21 cellular contexts compared by ENCODE assay signal in genomic region chr3:54040476-54040875, GRCh38.
A peak's percentile ranks its signal among the peaks of the same experiment; 100 is the strongest.
DNase-seq lines count a peak whose midpoint lies in the region; TF ChIP-seq lines count a peak whose summit lies in the region.
"Had no signal": no experiment of that assay in that cellular context is flagged by ENCODE, and none has a peak within 500 bp of the region (broad histone marks: within the 10 kb centered on the region; RNA-seq: fewer than 3 reads in every experiment).

No MANE protein-coding gene starts in this region.

- H3K9me3 ChIP-seq in WERI-Rb-1 (ENCODE audit: severe bottlenecking): peaks cover 2% of the 10 kb centered on the region
- H3K9me3 ChIP-seq: BE2C, BLaER1 had no signal

- in situ Hi-C loops in GM13976 (cut with MboI; ENCODE audit: low sequenced_read_pairs, unreplicated experiment): no loop called here

- no peak for TF ChIP-seq CTCF in WERI-Rb-1 (IDR thresholded peaks at IDR 0.05; ENCODE audit: low read depth, low read length)
- no peak for TF ChIP-seq CTCF in GM13976 (IDR thresholded peaks at IDR 0.05; ENCODE audit: borderline replicate concordance, control extremely low read depth, extremely low read depth, insufficient read depth, missing control alignments)

- H3K36me3 ChIP-seq in WERI-Rb-1: no peaks in the 10 kb centered on the region
- H3K36me3 ChIP-seq: BE2C, BLaER1 had no signal

- peak overlapping the region; percentile 77 for H3K27ac ChIP-seq in WERI-Rb-1
- H3K27ac ChIP-seq: 22Rv1, BLaER1 had no signal

- DNase-seq in NCI-H524 (lab: John Stamatoyannopoulos, UW) (peak; percentile 30 to 61), NCI-H524 treated with DMSO at 0.1 percent for 48 hours (lab: John Stamatoyannopoulos, UW) (no peak), WERI-Rb-1 (peak; percentile 72), GM13976 (ENCODE audit: low spot score) (no peak), GDM1 (lab: John Stamatoyannopoulos, UW) (no peak)
- DNase-seq: ACHN; BE2C; C1 segment of cervical spinal cord; CD4-positive, alpha-beta memory T cell; CD4-positive, CD25-positive, alpha-beta regulatory T cell; CD8-positive, alpha-beta memory T cell; COR-L47; DMS 273 treated with DMSO at 0.1 percent for 48 hours; DMS153; DMS53; DMS79; DND-41; EL; GF-D8 had no signal

- no peaks in the 10 kb centered on the region for H3K27me3 ChIP-seq in WERI-Rb-1 (ENCODE audit: insufficient read depth, low read depth, severe bottlenecking)
- H3K27me3 ChIP-seq: BE2C, BLaER1 had no signal

- H3K4me3 ChIP-seq in WERI-Rb-1 (ENCODE audit: low read depth, low read length): no peak overlapping the region
- H3K4me3 ChIP-seq: BLaER1 had no signal

Comparison
In these comparisons a context has a peak if more than half of its experiments do, and no peak if none do; other contexts are left out.
1. DNase-seq: peak in NCI-H524 (2 of 2) and WERI-Rb-1 (single experiment); none in NCI-H524 treated with DMSO at 0.1 percent for 48 hours (single experiment), GM13976 (single experiment) and GDM1 (single experiment).